In genomic region chr7:94432799-94433198, GRCh38 we compare ENCODE assay signal across 1 cellular context.
TF ChIP-seq lines count a peak whose summit lies in the region.

No MANE protein-coding gene starts in this region.

TF ChIP-seq in IMR-90, 13 proteins besides CTCF, POLR2A, EP300 and RAD21 (continued from another document):
- TF ChIP-seq, protein P1, sequence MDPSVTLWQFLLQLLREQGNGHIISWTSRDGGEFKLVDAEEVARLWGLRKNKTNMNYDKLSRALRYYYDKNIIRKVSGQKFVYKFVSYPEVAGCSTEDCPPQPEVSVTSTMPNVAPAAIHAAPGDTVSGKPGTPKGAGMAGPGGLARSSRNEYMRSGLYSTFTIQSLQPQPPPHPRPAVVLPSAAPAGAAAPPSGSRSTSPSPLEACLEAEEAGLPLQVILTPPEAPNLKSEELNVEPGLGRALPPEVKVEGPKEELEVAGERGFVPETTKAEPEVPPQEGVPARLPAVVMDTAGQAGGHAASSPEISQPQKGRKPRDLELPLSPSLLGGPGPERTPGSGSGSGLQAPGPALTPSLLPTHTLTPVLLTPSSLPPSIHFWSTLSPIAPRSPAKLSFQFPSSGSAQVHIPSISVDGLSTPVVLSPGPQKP (IDR thresholded peaks at IDR 0.05; ENCODE audit: borderline replicate concordance, low read depth, low read length), result no peak
- TF ChIP-seq RCOR1 (IDR thresholded peaks at IDR 0.05; ENCODE audit: insufficient replicate concordance, low read length) (no peak), MAZ (IDR thresholded peaks at IDR 0.05; ENCODE audit: borderline replicate concordance, low read depth, low read length) (no peak), CHD1 (IDR thresholded peaks at IDR 0.05; ENCODE audit: low read depth, low read length) (no peak), FOS (IDR thresholded peaks at IDR 0.05; ENCODE audit: low read depth, low read length) (no peak), CEBPB (IDR thresholded peaks at IDR 0.05; ENCODE audit: low read depth, low read length) (no peak), MAFK (IDR thresholded peaks at IDR 0.05; ENCODE audit: low read depth, low read length) (no peak)
- TF ChIP-seq, protein P2, sequence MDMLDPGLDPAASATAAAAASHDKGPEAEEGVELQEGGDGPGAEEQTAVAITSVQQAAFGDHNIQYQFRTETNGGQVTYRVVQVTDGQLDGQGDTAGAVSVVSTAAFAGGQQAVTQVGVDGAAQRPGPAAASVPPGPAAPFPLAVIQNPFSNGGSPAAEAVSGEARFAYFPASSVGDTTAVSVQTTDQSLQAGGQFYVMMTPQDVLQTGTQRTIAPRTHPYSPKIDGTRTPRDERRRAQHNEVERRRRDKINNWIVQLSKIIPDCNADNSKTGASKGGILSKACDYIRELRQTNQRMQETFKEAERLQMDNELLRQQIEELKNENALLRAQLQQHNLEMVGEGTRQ (IDR thresholded peaks at IDR 0.05; ENCODE audit: low read depth, low read length), result no peak
